In genomic region chr15:77634266-77634962, GRCh38 we compare ENCODE assay signal across 8 cellular contexts. TPM values are rescaled to one million over a fixed set of nuclear protein-coding genes. Genes with fewer than 3 reads are reported as not detected.
DNase-seq lines count a peak whose midpoint lies in the region; ATAC-seq and TF ChIP-seq lines count a peak whose summit lies in the region.

No MANE protein-coding gene starts in this region.

- H3K9me3 Mint-ChIP-seq in activated CD4-positive, alpha-beta memory T cell treated with anti-CD3 and anti-CD28 coated beads, Interleukin-2, amount 10 ng/mL, durations not matched to agents 7 days and 5 days, result no peaks in the 10 kb centered on the region
- H3K9me3 Mint-ChIP-seq in endodermal cell, result no peaks in the 10 kb centered on the region

- POLR2A ChIA-PET in activated CD4-positive, alpha-beta memory T cell treated with anti-CD3 and anti-CD28 coated beads, Interleukin-2, amount 10 ng/mL, durations not matched to agents 7 days and 5 days (lab: Charles Lee), result no interaction called here

- no peak overlapping the region for H3K4me3 Mint-ChIP-seq in activated CD4-positive, alpha-beta memory T cell treated with anti-CD3 and anti-CD28 coated beads, Interleukin-2, amount 10 ng/mL, durations not matched to agents 7 days and 5 days
- peak overlapping the region; percentile 57 for H3K4me3 Mint-ChIP-seq in endodermal cell

- peak; percentile 37 for DNase-seq in NCI-H1092 treated with DMSO at 0.1 percent for 48 hours (lab: John Stamatoyannopoulos, UW)
- DNase-seq in NCI-H1092 (lab: John Stamatoyannopoulos, UW), result no peak
- peak; percentile 55 to 58 for DNase-seq in NCI-H1930 (lab: John Stamatoyannopoulos, UW)
- peak; percentile 68 for DNase-seq in activated CD4-positive, alpha-beta memory T cell treated with anti-CD3 and anti-CD28 coated beads, Interleukin-2, amount 10 ng/mL, durations not matched to agents 7 days and 5 days
- peak; percentile 98 for DNase-seq in endodermal cell
- peak; percentile 47 for DNase-seq in mucosa of gallbladder (ENCODE audit: low spot score)
- DNase-seq in stimulated activated naive CD4-positive, alpha-beta T cell treated with Interleukin-2 at 50 U/mL for 16 hours (lab: John Stamatoyannopoulos, UW), result peak; percentile 34

- H3K4me1 Mint-ChIP-seq in activated CD4-positive, alpha-beta memory T cell treated with anti-CD3 and anti-CD28 coated beads, Interleukin-2, amount 10 ng/mL, durations not matched to agents 7 days and 5 days, result peaks cover 9% of the 10 kb centered on the region
- H3K4me1 Mint-ChIP-seq in endodermal cell, result peaks cover 33% of the 10 kb centered on the region

- H3K4me3 ChIP-seq in endodermal cell (ENCODE audit: low read length), result no peak overlapping the region

- CTCF ChIA-PET in activated CD4-positive, alpha-beta memory T cell treated with anti-CD3 and anti-CD28 coated beads, Interleukin-2, amount 10 ng/mL, durations not matched to agents 7 days and 5 days (lab: Charles Lee), result interaction anchor here (1.0 to 2.3 kb wide), 5 partner anchors 9 to 187 kb away, joined by 3 to 20 read pairs (median 4); no protein-coding TSS in a partner anchor

- H3K36me3 Mint-ChIP-seq in activated CD4-positive, alpha-beta memory T cell treated with anti-CD3 and anti-CD28 coated beads, Interleukin-2, amount 10 ng/mL, durations not matched to agents 7 days and 5 days (ENCODE audit: low read depth), result no peaks in the 10 kb centered on the region
- no peaks in the 10 kb centered on the region for H3K36me3 Mint-ChIP-seq in endodermal cell (ENCODE audit: low read depth)

- no peak for ATAC-seq in GM18870 (IDR thresholded peaks at IDR 0.05; ENCODE audit: unreplicated experiment)

- no peak overlapping the region for H3K9ac ChIP-seq in endodermal cell (ENCODE audit: extremely low read depth, low read length, poor library complexity, severe bottlenecking)

- peak; percentile 89 for TF ChIP-seq CTCF in endodermal cell (conservative IDR thresholded peaks at IDR 0.05)

- 4 to 10% methylated on average over 7 to 33 of the region's 34 CpGs for WGBS in endodermal cell (ENCODE audit: insufficient coverage in 1 of 2, insufficient read length in 1 of 2), 2 experiments

- no peaks in the 10 kb centered on the region for H3K9me3 ChIP-seq in endodermal cell (ENCODE audit: control insufficient read depth, low read length)

- H3K4me1 ChIP-seq in endodermal cell (ENCODE audit: control insufficient read depth, insufficient read depth, low read length), result peaks cover 6% of the 10 kb centered on the region

- no peak overlapping the region for H3K27ac ChIP-seq in endodermal cell (ENCODE audit: low read depth, low read length)

- H3K36me3 ChIP-seq in endodermal cell (ENCODE audit: control insufficient read depth, insufficient read depth, low read length), result no peaks in the 10 kb centered on the region

- H3K27me3 ChIP-seq in endodermal cell (ENCODE audit: control insufficient read depth, insufficient read depth, low read length, poor library complexity, severe bottlenecking), result peaks cover 48% of the 10 kb centered on the region

- peaks cover 49% of the 10 kb centered on the region for H3K27me3 Mint-ChIP-seq in activated CD4-positive, alpha-beta memory T cell treated with anti-CD3 and anti-CD28 coated beads, Interleukin-2, amount 10 ng/mL, durations not matched to agents 7 days and 5 days
- peaks cover 40% of the 10 kb centered on the region for H3K27me3 Mint-ChIP-seq in endodermal cell (ENCODE audit: insufficient read depth)

- no peak overlapping the region for H3K27ac Mint-ChIP-seq in activated CD4-positive, alpha-beta memory T cell treated with anti-CD3 and anti-CD28 coated beads, Interleukin-2, amount 10 ng/mL, durations not matched to agents 7 days and 5 days
- H3K27ac Mint-ChIP-seq in endodermal cell, result peak overlapping the region; percentile 88

RNA-seq across cellular contexts. Expression of gene LINGO1, which starts 1.7 kb away (rescaled TPM):
- total RNA-seq in activated CD4-positive, alpha-beta memory T cell treated with anti-CD3 and anti-CD28 coated beads, Interleukin-2, amount 10 ng/mL, durations not matched to agents 7 days and 5 days, result not detected
- total RNA-seq in endodermal cell (10 to 100 TPM in 1 of 2 donors, 1 to 10 TPM in 1; 7.9 to 19.7 TPM), mucosa of gallbladder (2.3 TPM)
- 29.2 TPM for polyA plus RNA-seq in endodermal cell (2013, experiment 1 of 2)
- polyA plus RNA-seq in endodermal cell (2013, experiment 2 of 2), result 22.2 TPM
